28 cellular contexts compared by ENCODE assay signal in genomic region chr10:54797636-54798395, GRCh38. TPM values are rescaled to one million over a fixed set of nuclear protein-coding genes. Genes with fewer than 3 reads are reported as not detected.
DNase-seq lines count a peak whose midpoint lies in the region; ATAC-seq, FAIRE-seq and TF ChIP-seq lines count a peak whose summit lies in the region.
"Had no signal": no experiment of that assay in that cellular context is flagged by ENCODE, and none has a peak within 500 bp of the region (broad histone marks: within the 10 kb centered on the region; RNA-seq: fewer than 3 reads in every experiment).

No MANE protein-coding gene starts in this region.

- H3K27me3 ChIP-seq in endothelial cell of umbilical vein (ENCODE audit: control insufficient read depth in 2 of 2, insufficient read depth in 2 of 2, low read length in 2 of 2) (no peaks in the 10 kb centered on the region), mesenchymal stem cell (ENCODE audit: control insufficient read depth in 1 of 2, insufficient read depth in 1 of 2, low read length in 2 of 2) (no peaks in the 10 kb centered on the region), prostate gland (replicated peaks; ENCODE audit: insufficient read depth) (no peaks in the 10 kb centered on the region)
- H3K27me3 ChIP-seq: BLaER1, gastroesophageal sphincter, right atrium auricular region, stomach, transverse colon had no signal

- H3K27ac ChIP-seq in endothelial cell of umbilical vein (ENCODE audit: insufficient read depth, low read depth, low read length) (peak overlapping the region; percentile 27), mesenchymal stem cell (ENCODE audit: low read length, poor library complexity, severe bottlenecking) (no peak overlapping the region), prostate gland (no peak overlapping the region)
- H3K27ac ChIP-seq: BLaER1, gastroesophageal sphincter, right atrium auricular region, stomach, transverse colon had no signal

- H3K36me3 ChIP-seq in endothelial cell of umbilical vein (ENCODE audit: control insufficient read depth in 2 of 2, extremely low read depth in 1 of 2, insufficient read depth in 2 of 2, low read length in 2 of 2) (no peaks in the 10 kb centered on the region), mesenchymal stem cell (ENCODE audit: control insufficient read depth in 1 of 2, insufficient read depth in 2 of 2, low read depth in 1 of 2, low read length in 2 of 2) (no peaks in the 10 kb centered on the region), prostate gland (no peaks in the 10 kb centered on the region)
- H3K36me3 ChIP-seq: BLaER1, gastroesophageal sphincter, right atrium auricular region, stomach, transverse colon had no signal

- H3K4me1 ChIP-seq in endothelial cell of umbilical vein (ENCODE audit: control insufficient read depth, extremely low read depth, insufficient read depth, low read length) = peaks cover 19% of the 10 kb centered on the region
- no peaks in the 10 kb centered on the region for H3K4me1 ChIP-seq in mesenchymal stem cell (ENCODE audit: control insufficient read depth, insufficient read depth, low read depth, low read length)
- H3K4me1 ChIP-seq in prostate gland (replicated peaks) = no peaks in the 10 kb centered on the region
- H3K4me1 ChIP-seq: BLaER1, gastroesophageal sphincter, right atrium auricular region, stomach, transverse colon had no signal

- H2BK12ac ChIP-seq in mesenchymal stem cell (ENCODE audit: low read length in 2 of 2) = no peak overlapping the region

- no peak overlapping the region for H3K14ac ChIP-seq in mesenchymal stem cell (ENCODE audit: low read length in 2 of 2)

- H3K18ac ChIP-seq in mesenchymal stem cell (ENCODE audit: low read depth in 1 of 2, low read length in 2 of 2) = no peak overlapping the region

- TF ChIP-seq POLR2A in H54 (IDR thresholded peaks at IDR 0.05; ENCODE audit: low read depth, low read length) (no peak), endothelial cell of umbilical vein (IDR thresholded peaks at IDR 0.05; ENCODE audit: low read depth, low read length) (no peak), prostate gland (IDR thresholded peaks at IDR 0.05) (no peak)

- no peak for ATAC-seq in HG02759 (IDR thresholded peaks at IDR 0.05; ENCODE audit: unreplicated experiment)
- ATAC-seq in HG03460 (IDR thresholded peaks at IDR 0.05; ENCODE audit: unreplicated experiment) = no peak
- ATAC-seq: gastroesophageal sphincter had no signal

- H2BK5ac ChIP-seq in mesenchymal stem cell (ENCODE audit: low read depth, low read length, poor library complexity, severe bottlenecking) = no peak overlapping the region

- H3K79me1 ChIP-seq in mesenchymal stem cell (replicated peaks; ENCODE audit: low read length, poor library complexity, severe bottlenecking) = no peaks in the 10 kb centered on the region

- no peak overlapping the region for H4K8ac ChIP-seq in mesenchymal stem cell (ENCODE audit: low read length)

- FAIRE-seq in H54 (lab: Jason Lieb, UNC) (peak; percentile 95), endothelial cell of umbilical vein (lab: Jason Lieb, UNC) (peak; percentile 75)
- FAIRE-seq: GM12891, TTC549 had no signal

- H3K4me2 ChIP-seq in endothelial cell of umbilical vein (ENCODE audit: insufficient read depth, low read length) (peak overlapping the region; percentile 33), mesenchymal stem cell (ENCODE audit: low read length, poor library complexity, severe bottlenecking) (no peak overlapping the region)
- H3K4me2 ChIP-seq: BLaER1 had no signal

- intact Hi-C loops in endothelial cell of umbilical vein (cut with micrococcal nuclease) = no loop called here
- intact Hi-C loops in prostate gland (cut with DNase I) = no loop called here

- no peaks in the 10 kb centered on the region for H3K9me1 ChIP-seq in endothelial cell of umbilical vein (replicated peaks; ENCODE audit: control insufficient read depth, extremely low read depth, insufficient read depth, low read length)

- H2AK5ac ChIP-seq in mesenchymal stem cell (ENCODE audit: low read length, severe bottlenecking) = no peak overlapping the region

- H3K9ac ChIP-seq in endothelial cell of umbilical vein (replicated peaks; ENCODE audit: extremely low read depth, insufficient read depth, low read length) (peak overlapping the region; percentile 15), mesenchymal stem cell (ENCODE audit: low read length) (no peak overlapping the region)
- H3K9ac ChIP-seq: BLaER1 had no signal

- H3K4me3 ChIP-seq in endothelial cell of umbilical vein (replicated peaks in 1 of 3; ENCODE audit: insufficient read depth in 1 of 3, low read depth in 1 of 3, low read length in 3 of 3) = no peak overlapping the region
- H3K4me3 ChIP-seq in mesenchymal stem cell (ENCODE audit: insufficient read depth in 1 of 2, low read depth in 1 of 2, low read length in 2 of 2) = peak overlapping the region in 1 of 2 experiments; percentile 54
- no peak overlapping the region for H3K4me3 ChIP-seq in prostate gland
- H3K4me3 ChIP-seq: BLaER1, gastroesophageal sphincter, right atrium auricular region, stomach, transverse colon had no signal

- H2AFZ ChIP-seq in endothelial cell of umbilical vein (ENCODE audit: low read depth, low read length) = peak overlapping the region; percentile 69
- no peak overlapping the region for H2AFZ ChIP-seq in mesenchymal stem cell (ENCODE audit: low read depth, low read length)

- H4K91ac ChIP-seq in mesenchymal stem cell (ENCODE audit: low read length) = no peak overlapping the region

- no peak overlapping the region for H3K23ac ChIP-seq in mesenchymal stem cell (ENCODE audit: low read length in 2 of 2)

- CTCF ChIA-PET in endothelial cell of umbilical vein (lab: Charles Lee) = interaction anchor here (1.0 to 1.7 kb wide), 4 partner anchors 9 to 966 kb away, joined by 3 to 6 read pairs (median 4); no protein-coding TSS in a partner anchor

- no peak overlapping the region for H2BK120ac ChIP-seq in mesenchymal stem cell (ENCODE audit: low read depth, low read length)

- TF ChIP-seq CTCF in endothelial cell of umbilical vein (IDR thresholded peaks at IDR 0.05; ENCODE audit: extremely low read depth in 1 of 2, insufficient read depth in 1 of 2, low read depth in 1 of 2, low read length in 2 of 2) (no peak), prostate gland (IDR thresholded peaks at IDR 0.05) (no peak)

- BruUV-seq in endothelial cell of umbilical vein (replicated peaks; lab: Mats Ljungman, UMichigan) = no TSS peak

- no peaks in the 10 kb centered on the region for H3K9me3 ChIP-seq in endothelial cell of umbilical vein (replicated peaks; ENCODE audit: control insufficient read depth, insufficient read depth, low read length)
- no peaks in the 10 kb centered on the region for H3K9me3 ChIP-seq in mesenchymal stem cell (ENCODE audit: control insufficient read depth, low read length)
- no peaks in the 10 kb centered on the region for H3K9me3 ChIP-seq in prostate gland
- H3K9me3 ChIP-seq: BLaER1, gastroesophageal sphincter, right atrium auricular region, stomach, transverse colon had no signal

- H4K20me1 ChIP-seq in endothelial cell of umbilical vein (replicated peaks; ENCODE audit: control insufficient read depth, extremely low read depth, insufficient read depth, low read length) = no peaks in the 10 kb centered on the region
- H4K20me1 ChIP-seq: BLaER1 had no signal

- no peaks in the 10 kb centered on the region for H3K79me2 ChIP-seq in endothelial cell of umbilical vein (ENCODE audit: control insufficient read depth, insufficient read depth, low read length)

- H3K4ac ChIP-seq in mesenchymal stem cell (ENCODE audit: low read depth in 1 of 2, low read length in 2 of 2) = no peak overlapping the region

- 34% methylated on average over 6 of the region's 10 CpGs for WGBS in mesenchymal stem cell
- WGBS in prostate gland = 72% methylated on average over 10 of the region's 10 CpGs

- DNase-seq in H54 (ENCODE audit: insufficient read length, low spot score) = no peak
- DNase-seq in RKO (ENCODE audit: low spot score) = peak; percentile 78
- DNase-seq in endothelial cell of umbilical vein (ENCODE audit: low read depth, low spot score) = peak; percentile 81
- peak; percentile 26 for DNase-seq in mesenchymal stem cell
- no peak for DNase-seq in NCI-H1694 treated with DMSO at 0.1 percent for 48 hours (lab: John Stamatoyannopoulos, UW)
- DNase-seq in prostate gland (ENCODE audit: low spot score) = no peak
- DNase-seq: ACHN; activated naive CD4-positive, alpha-beta T cell treated with anti-CD3 and anti-CD28 coated beads for 36 hours; activated T-cell treated with anti-CD3 and anti-CD28 coated beads, Interleukin-2, amount 50 U/mL, for 48 hours; amygdala; DND-41; erythroblast; NCI-H1417 treated with DMSO at 0.1 percent for 48 hours; NCI-H2107; NCI-H524 treated with DMSO at 0.1 percent for 48 hours; occipital lobe; SHP77; stomach; transverse colon had no signal

- dilution Hi-C loops in endothelial cell of umbilical vein (cut with MboI; ENCODE audit: extremely low pct_ligation_motif_present, low sequenced_read_pairs) = no loop called here

- H2BK15ac ChIP-seq in mesenchymal stem cell (ENCODE audit: low read depth, poor library complexity, severe bottlenecking) = no peak overlapping the region

- POLR2A ChIA-PET in endothelial cell of umbilical vein (lab: Charles Lee) = no interaction called here

TF ChIP-seq in endothelial cell of umbilical vein, 7 proteins besides CTCF, POLR2A, EP300 and RAD21:
- TF ChIP-seq FOS (IDR thresholded peaks at IDR 0.05; ENCODE audit: borderline replicate concordance, insufficient read depth, low read length) = peak; percentile 92
- TF ChIP-seq POLR2AphosphoS5 (IDR thresholded peaks at IDR 0.05; ENCODE audit: insufficient read depth, low read depth, low read length) = peak; percentile 32
- peak; percentile 83 for TF ChIP-seq JUN (IDR thresholded peaks at IDR 0.05; ENCODE audit: borderline replicate concordance, insufficient read depth, insufficient read length, low read depth)
- TF ChIP-seq GATA2 (IDR thresholded peaks at IDR 0.05; ENCODE audit: insufficient read depth, insufficient read length, low read depth, low read length) = peak; percentile 56
- no peak for TF ChIP-seq MAX (IDR thresholded peaks at IDR 0.05; ENCODE audit: insufficient read depth, insufficient read length)

RNA-seq across cellular contexts. Expression of gene PCDH15, which starts 3.2 kb away (rescaled TPM):
- total RNA-seq in endothelial cell of umbilical vein (not detected in 2 replicates), prostate gland (1 to 10 TPM in 1 of 2 donors, not detected in 1; 1.1 TPM)
- 0.04 and 0.05 TPM in 2 replicates for polyA plus RNA-seq in endothelial cell of umbilical vein
- 0.05 and 0.07 TPM in 2 replicates for polyA plus RNA-seq in endothelial cell of umbilical vein (2011; cell fraction: cytosol; rRNA removed)
- polyA plus RNA-seq in endothelial cell of umbilical vein (2011; cell fraction: nucleus; rRNA removed) = 0.13 and 0.20 TPM in 2 replicates
- polyA plus RNA-seq in endothelial cell of umbilical vein (2012) = 0.05 TPM in 1 of 2 replicates, not detected in the other
- 0.30 and 0.58 TPM in 2 replicates for polyA minus RNA-seq in endothelial cell of umbilical vein
- not detected for polyA minus RNA-seq in endothelial cell of umbilical vein (2011; cell fraction: cytosol; rRNA and poly(A)+ RNA removed)
- polyA minus RNA-seq in endothelial cell of umbilical vein (2011; cell fraction: nucleus; rRNA and poly(A)+ RNA removed) = 0.58 and 0.91 TPM in 2 replicates
- polyA plus RNA-seq in mesenchymal stem cell (2013, experiment 1 of 2) = not detected
- polyA plus RNA-seq in mesenchymal stem cell (2013, experiment 2 of 2) = not detected
- total RNA-seq: activated CD8-positive, alpha-beta memory T cell treated with anti-CD3 and anti-CD28 coated beads for 36 hours; activated naive CD4-positive, alpha-beta T cell treated with anti-CD3 and anti-CD28 coated beads for 36 hours; myocyte had no signal
- polyA plus RNA-seq: stomach had no signal

Comparison
In these comparisons a context has a peak if more than half of its experiments do, and no peak if none do; other contexts are left out.
1. DNase-seq: peak in RKO (single experiment), endothelial cell of umbilical vein (single experiment) and mesenchymal stem cell (single experiment); none in H54 (single experiment), NCI-H1694 treated with DMSO at 0.1 percent for 48 hours (single experiment) and prostate gland (single experiment).